ENCODE assay signal across 8 cellular contexts in the genomic region with DNA sequence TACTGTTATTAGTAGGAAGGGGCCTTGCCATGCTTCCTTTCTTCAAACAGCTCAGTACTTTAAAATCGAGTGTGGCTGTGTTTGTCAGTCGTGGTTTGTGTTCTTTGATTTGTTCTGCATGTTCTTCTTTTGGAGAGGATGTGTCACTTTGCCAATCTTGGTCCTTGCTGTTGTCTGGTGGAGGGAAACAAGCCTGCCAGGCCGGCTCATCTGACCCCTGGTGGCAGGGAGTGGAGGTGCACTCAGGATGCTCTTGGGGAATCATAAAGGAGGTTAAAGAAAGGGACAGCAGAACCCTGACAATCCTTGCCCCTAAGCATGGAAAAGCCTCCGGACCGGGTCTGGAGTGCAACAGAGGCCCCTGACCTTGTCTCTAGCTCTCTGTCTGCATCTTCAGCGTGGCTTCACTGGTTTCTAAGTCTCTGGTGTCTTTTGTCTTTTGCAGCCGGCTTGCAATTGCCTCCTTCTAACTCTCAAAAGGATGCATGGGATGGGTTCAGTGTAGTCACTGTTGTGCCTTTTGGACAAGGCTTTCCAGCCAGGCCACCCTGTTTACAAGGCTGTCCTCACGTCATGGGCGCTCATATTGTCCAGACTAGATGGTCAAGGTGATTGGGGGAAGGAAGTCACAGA.
DNase-seq lines count a peak whose midpoint lies in the region; ATAC-seq, FAIRE-seq and TF ChIP-seq lines count a peak whose summit lies in the region.

No MANE protein-coding gene starts in this region.

- H3K36me3 Mint-ChIP-seq in activated CD8-positive, alpha-beta T cell treated with anti-CD3 and anti-CD28 coated beads, Interleukin-2, amount 10 ng/mL, durations not matched to agents 7 days and 5 days (ENCODE audit: low read depth) = no peaks in the 10 kb centered on the region

- 0 out of 2 replicates have a peak overlapping the region, but pooled peaks have one; percentile 35 for H2BK5ac ChIP-seq in H1 (ENCODE audit: low read depth, low read length)

- no peak overlapping the region for H4K5ac ChIP-seq in H1 (ENCODE audit: insufficient read length, low read depth, low read length)

- no peak overlapping the region for H3K4me3 Mint-ChIP-seq in activated CD8-positive, alpha-beta T cell treated with anti-CD3 and anti-CD28 coated beads, Interleukin-2, amount 10 ng/mL, durations not matched to agents 7 days and 5 days

- no peaks in the 10 kb centered on the region for H3K9me3 ChIP-seq in H1 (ENCODE audit: insufficient read depth in 2 of 2, low read depth in 1 of 2, low read length in 1 of 2)

- H3K4me1 Mint-ChIP-seq in activated CD8-positive, alpha-beta T cell treated with anti-CD3 and anti-CD28 coated beads, Interleukin-2, amount 10 ng/mL, durations not matched to agents 7 days and 5 days (ENCODE audit: low read depth) = no peaks in the 10 kb centered on the region

- H3K79me2 ChIP-seq in H1 (ENCODE audit: control insufficient read depth in 1 of 2, insufficient read depth in 2 of 2, low read length in 2 of 2) = no peaks in the 10 kb centered on the region

- H2BK20ac ChIP-seq in H1 (ENCODE audit: low read length) = no peak overlapping the region

- H3K4me3 ChIP-seq in AG09309 (ENCODE audit: control insufficient read depth, low read depth, low read length) = no peak overlapping the region
- H3K4me3 ChIP-seq in H1 (ENCODE audit: extremely low read depth in 1 of 4, insufficient read depth in 2 of 4, low read depth in 3 of 4, low read length in 4 of 4) = no peak overlapping the region

- H2BK12ac ChIP-seq in H1 (ENCODE audit: low read depth, low read length) = no peak overlapping the region

- CTCF ChIA-PET in activated CD8-positive, alpha-beta T cell treated with anti-CD3 and anti-CD28 coated beads, Interleukin-2, amount 10 ng/mL, durations not matched to agents 7 days and 5 days (lab: Charles Lee) = interaction anchor here (0.6 to 1.8 kb wide), 5 partner anchors 48 to 113 kb away, joined by 3 to 4 read pairs (median 3); no protein-coding TSS in a partner anchor
- CTCF ChIA-PET in H1 (lab: Charles Lee; ENCODE audit: partially characterized antibody) = interaction anchor here (0.5 to 2.0 kb wide), 13 partner anchors 11 to 112 kb away, joined by 3 to 6 read pairs (median 4); no protein-coding TSS in a partner anchor

- WGBS in H1 (ENCODE audit: extremely low coverage in 1 of 2, insufficient coverage in 1 of 2, insufficient read length in 1 of 2, insufficient replicate concordance in 2 of 2, low coverage in 1 of 2, low lambda C conversion rate in 2 of 2, missing lambda C conversion rate in 1 of 2), 2 experiments = 44% methylated on average over 9 of the region's 9 CpGs; no CpG with 5 or more reads in 1 of the 2 experiments

- H2BK120ac ChIP-seq in H1 (replicated peaks; ENCODE audit: low read depth, low read length) = no peak overlapping the region

- no peaks in the 10 kb centered on the region for H3K36me3 ChIP-seq in H1 (ENCODE audit: control insufficient read depth in 2 of 4, insufficient read depth in 4 of 4, low read length in 3 of 4)

- H3K9ac ChIP-seq in H1 (replicated peaks in 1 of 4; ENCODE audit: extremely low read depth in 1 of 4, low read depth in 3 of 4, low read length in 3 of 4) = no peak overlapping the region

- H3K27me3 Mint-ChIP-seq in activated CD8-positive, alpha-beta T cell treated with anti-CD3 and anti-CD28 coated beads, Interleukin-2, amount 10 ng/mL, durations not matched to agents 7 days and 5 days (ENCODE audit: low read depth) = no peaks in the 10 kb centered on the region

- TF ChIP-seq EP300 in H1 (IDR thresholded peaks at IDR 0.05; ENCODE audit: borderline replicate concordance in 1 of 2, low read depth in 2 of 2, low read length in 2 of 2) = no peak

- no peak overlapping the region for H2AK5ac ChIP-seq in H1 (ENCODE audit: low read depth, low read length)

- H3K23ac ChIP-seq in H1 (ENCODE audit: insufficient read length) = no peak overlapping the region

- H3K27ac ChIP-seq in H1 (ENCODE audit: low read depth, low read length) = no peak overlapping the region

- TF ChIP-seq POLR2A in H1 (IDR thresholded peaks at IDR 0.05; ENCODE audit: control extremely low read depth in 1 of 2, low read depth in 2 of 2, low read length in 2 of 2) = no peak

- no peak overlapping the region for H3K27ac Mint-ChIP-seq in activated CD8-positive, alpha-beta T cell treated with anti-CD3 and anti-CD28 coated beads, Interleukin-2, amount 10 ng/mL, durations not matched to agents 7 days and 5 days

- H2AFZ ChIP-seq in H1 (ENCODE audit: low read length) = no peak overlapping the region

- H4K91ac ChIP-seq in H1 (replicated peaks; ENCODE audit: insufficient read length, low read length) = no peak overlapping the region

- no peak overlapping the region for H2BK15ac ChIP-seq in H1 (ENCODE audit: low read length)

- no peaks in the 10 kb centered on the region for H3K23me2 ChIP-seq in H1 (ENCODE audit: low read depth, low read length)

- H3K9me3 Mint-ChIP-seq in activated CD8-positive, alpha-beta T cell treated with anti-CD3 and anti-CD28 coated beads, Interleukin-2, amount 10 ng/mL, durations not matched to agents 7 days and 5 days (ENCODE audit: insufficient read depth) = no peaks in the 10 kb centered on the region

- H3K18ac ChIP-seq in H1 (ENCODE audit: extremely low read depth, low read length) = no peak overlapping the region

- H3K56ac ChIP-seq in H1 (replicated peaks; ENCODE audit: insufficient read length, low read depth, low read length) = no peak overlapping the region

- POLR2A ChIA-PET in activated CD8-positive, alpha-beta T cell treated with anti-CD3 and anti-CD28 coated beads, Interleukin-2, amount 10 ng/mL, durations not matched to agents 7 days and 5 days (lab: Charles Lee) = interaction anchor here (0.5 kb wide), 1 partner anchor 579 kb away, joined by 3 read pairs; no protein-coding TSS in a partner anchor
- POLR2A ChIA-PET in H1 (lab: Charles Lee; ENCODE audit: partially characterized antibody) = no interaction called here

- peak; percentile 93 for ATAC-seq in GM18517 (IDR thresholded peaks at IDR 0.05; ENCODE audit: unreplicated experiment)
- peak; percentile 74 for ATAC-seq in HG03045 (IDR thresholded peaks at IDR 0.05; ENCODE audit: unreplicated experiment)
- ATAC-seq in activated CD8-positive, alpha-beta T cell treated with anti-CD3 and anti-CD28 coated beads, Interleukin-2, amount 10 ng/mL, durations not matched to agents 7 days and 5 days = peak; percentile 74

- no peak overlapping the region for H3K4ac ChIP-seq in H1 (replicated peaks; ENCODE audit: insufficient read length, low read depth, low read length)

- H4K8ac ChIP-seq in H1 (ENCODE audit: extremely low read depth, insufficient read depth, low read length) = no peak overlapping the region

- TF ChIP-seq RAD21 in H1 (IDR thresholded peaks at IDR 0.05 in 1 of 2, conservative IDR thresholded peaks at IDR 0.05 in 1 of 2; ENCODE audit: low read depth in 2 of 2, low read length in 2 of 2) = peak; percentile 76

- no peak overlapping the region for H3K4me2 ChIP-seq in H1 (ENCODE audit: insufficient read depth in 1 of 2, low read depth in 2 of 2, low read length in 2 of 2)

- DNase-seq in AG09309 (ENCODE audit: low read depth) = peak; percentile 10
- peak; percentile 72 for DNase-seq in NCI-H69 (lab: John Stamatoyannopoulos, UW)
- peak; percentile 74 for DNase-seq in activated CD8-positive, alpha-beta T cell treated with anti-CD3 and anti-CD28 coated beads, Interleukin-2, amount 10 ng/mL, durations not matched to agents 7 days and 5 days
- peak; percentile 62 to 91 for DNase-seq in H1 (ENCODE audit: low read depth in 1 of 2, low spot score in 2 of 2)
- DNase-seq in mucosa of gallbladder (ENCODE audit: low spot score) = peak; percentile 63
- peak; percentile 48 for DNase-seq in stimulated activated CD8-positive, alpha-beta memory T cell treated with anti-CD3 and anti-CD28 coated beads, Interleukin-7, amount 100 ng/mL, for 24 hours (ENCODE audit: low read depth)

- H3K79me1 ChIP-seq in H1 (ENCODE audit: low read depth, low read length) = no peaks in the 10 kb centered on the region

- peak; percentile 90 for FAIRE-seq in H1 (lab: Jason Lieb, UNC)

- H4K20me1 ChIP-seq in H1 (replicated peaks in 1 of 2; ENCODE audit: control insufficient read depth in 1 of 2, insufficient read depth in 2 of 2, low read length in 2 of 2) = no peaks in the 10 kb centered on the region

- no peaks in the 10 kb centered on the region; a peak in 1 of 7 replicates for H3K4me1 ChIP-seq in H1 (replicated peaks in 1 of 4; ENCODE audit: control insufficient read depth in 3 of 4, insufficient read depth in 4 of 4, low read length in 3 of 4)

- peak; percentile 71 for TF ChIP-seq CTCF in AG09309 (IDR thresholded peaks at IDR 0.05; ENCODE audit: control insufficient read depth, insufficient read depth, low read depth, low read length, missing control alignments)
- TF ChIP-seq CTCF in H1 (IDR thresholded peaks at IDR 0.05; ENCODE audit: control extremely low read depth in 1 of 3, insufficient read depth in 1 of 3, low read depth in 1 of 3, low read length in 3 of 3) = peak; percentile 85 to 91 (median 91)

- H3K14ac ChIP-seq in H1 (ENCODE audit: insufficient read length) = no peak overlapping the region

- H3K27me3 ChIP-seq in H1 (replicated peaks in 1 of 4; ENCODE audit: control insufficient read depth in 3 of 4, extremely low read depth in 1 of 4, insufficient read depth in 3 of 4, low read length in 3 of 4) = no peaks in the 10 kb centered on the region

TF ChIP-seq in H1, 55 proteins besides CTCF, POLR2A, EP300 and RAD21:
- TF ChIP-seq CHD1 (IDR thresholded peaks at IDR 0.05; ENCODE audit: low read depth, low read length) = no peak
- TF ChIP-seq SIX5 (IDR thresholded peaks at IDR 0.05; ENCODE audit: low read depth, low read length) = no peak
- no peak for TF ChIP-seq CREB1 (IDR thresholded peaks at IDR 0.05)
- no peak for TF ChIP-seq CTBP2 (IDR thresholded peaks at IDR 0.05; ENCODE audit: borderline replicate concordance, insufficient read depth, insufficient read length, low read length)
- TF ChIP-seq TAF1 (IDR thresholded peaks at IDR 0.05; ENCODE audit: low read depth, low read length) = no peak
- TF ChIP-seq SIN3A (conservative IDR thresholded peaks at IDR 0.05 in 1 of 2, IDR thresholded peaks at IDR 0.05 in 1 of 2; ENCODE audit: low read depth in 1 of 2, low read length in 2 of 2) = no peak
- TF ChIP-seq BCL11A (IDR thresholded peaks at IDR 0.05; ENCODE audit: low read depth in 2 of 2, low read length in 2 of 2) = no peak
- no peak for TF ChIP-seq GABPA (IDR thresholded peaks at IDR 0.05; ENCODE audit: borderline replicate concordance, insufficient read depth, low read length)
- no peak for TF ChIP-seq NANOG (IDR thresholded peaks at IDR 0.05; ENCODE audit: insufficient read depth, low read depth, low read length, poor library complexity, severe bottlenecking)

Comparison
In these comparisons a context has a peak if more than half of its experiments do, and no peak if none do; other contexts are left out.
1. DNase-seq: peak in every context shown above with its lines; median percentile 76 in H1; 74 in activated CD8-positive, alpha-beta T cell treated with anti-CD3 and anti-CD28 coated beads, Interleukin-2, amount 10 ng/mL, durations not matched to agents 7 days and 5 days; 72 in NCI-H69; 63 in mucosa of gallbladder; 48 in stimulated activated CD8-positive, alpha-beta memory T cell treated with anti-CD3 and anti-CD28 coated beads, Interleukin-7, amount 100 ng/mL, for 24 hours; 10 in AG09309.